In genomic region chr1:228648647-228649383, GRCh38 we compare ENCODE assay signal across 11 cellular contexts.
DNase-seq lines count a peak whose midpoint lies in the region; ATAC-seq, FAIRE-seq and TF ChIP-seq lines count a peak whose summit lies in the region.
"Had no signal": no experiment of that assay in that cellular context is flagged by ENCODE, and none has a peak within 500 bp of the region (broad histone marks: within the 10 kb centered on the region; RNA-seq: fewer than 3 reads in every experiment).

No MANE protein-coding gene starts in this region.

- H3K23ac ChIP-seq in H1 (ENCODE audit: insufficient read length) = no peak overlapping the region

- CTCF ChIA-PET in H1 (lab: Charles Lee; ENCODE audit: partially characterized antibody) = interaction anchor here (3.6 kb wide), 1 partner anchor 15 kb away, joined by 18 read pairs; no protein-coding TSS in a partner anchor

- FAIRE-seq in H1 (lab: Jason Lieb, UNC) = no peak
- FAIRE-seq: kidney had no signal

- peaks cover 24% of the 10 kb centered on the region for H3K4me1 Mint-ChIP-seq in T-helper 2 cell treated with Interferon-gamma antibody and Interleukin-4, amounts not matched to agents 5 μg/mL and 100 μg/mL, for 36 hours (ENCODE audit: low read depth)

- H2BK12ac ChIP-seq in H1 (ENCODE audit: low read depth, low read length) = no peak overlapping the region

- no peak overlapping the region for H2BK120ac ChIP-seq in H1 (replicated peaks; ENCODE audit: low read depth, low read length)

- no peaks in the 10 kb centered on the region for H3K9me3 ChIP-seq in NT2/D1 (ENCODE audit: insufficient read depth, low read length)
- H3K9me3 ChIP-seq in H1 (ENCODE audit: insufficient read depth in 2 of 2, low read depth in 1 of 2, low read length in 1 of 2) = no peaks in the 10 kb centered on the region
- no peaks in the 10 kb centered on the region for H3K9me3 ChIP-seq in parathyroid adenoma (ENCODE audit: control insufficient read depth, low read length)

- H3K4me1 ChIP-seq in NT2/D1 (ENCODE audit: insufficient read depth, insufficient read length) (no peaks in the 10 kb centered on the region), H1 (replicated peaks in 1 of 4; ENCODE audit: control insufficient read depth in 3 of 4, insufficient read depth in 4 of 4, low read length in 3 of 4) (peaks cover 0 to 7% (median 2%) of the 10 kb centered on the region in 4 experiments; a peak in 3 of 7 replicates), parathyroid adenoma (no peaks in the 10 kb centered on the region)

- H3K36me3 Mint-ChIP-seq in T-helper 2 cell treated with Interferon-gamma antibody and Interleukin-4, amounts not matched to agents 5 μg/mL and 100 μg/mL, for 36 hours (ENCODE audit: low read depth) = peaks cover 5% of the 10 kb centered on the region

- H3K23me2 ChIP-seq in H1 (ENCODE audit: low read depth, low read length) = peaks cover 21% of the 10 kb centered on the region

- H2BK15ac ChIP-seq in H1 (ENCODE audit: low read length) = no peak overlapping the region

- no peak for TF ChIP-seq EP300 in H1 (IDR thresholded peaks at IDR 0.05; ENCODE audit: borderline replicate concordance in 1 of 2, low read depth in 2 of 2, low read length in 2 of 2)

- no peak overlapping the region for H4K5ac ChIP-seq in H1 (ENCODE audit: insufficient read length, low read depth, low read length)

- no peaks in the 10 kb centered on the region for H4K20me1 ChIP-seq in H1 (replicated peaks in 1 of 2; ENCODE audit: control insufficient read depth in 1 of 2, insufficient read depth in 2 of 2, low read length in 2 of 2)

- H3K14ac ChIP-seq in H1 (ENCODE audit: insufficient read length) = no peak overlapping the region

- no peak overlapping the region for H2BK20ac ChIP-seq in H1 (ENCODE audit: low read length)

- peaks cover 58% of the 10 kb centered on the region for H3K27me3 Mint-ChIP-seq in T-helper 2 cell treated with Interferon-gamma antibody and Interleukin-4, amounts not matched to agents 5 μg/mL and 100 μg/mL, for 36 hours (ENCODE audit: low read depth)

- TF ChIP-seq RAD21 in H1 (IDR thresholded peaks at IDR 0.05 in 1 of 2, conservative IDR thresholded peaks at IDR 0.05 in 1 of 2; ENCODE audit: low read depth in 2 of 2, low read length in 2 of 2) = no peak

- H3K79me1 ChIP-seq in H1 (ENCODE audit: low read depth, low read length) = no peaks in the 10 kb centered on the region

- ATAC-seq in GM21423 (IDR thresholded peaks at IDR 0.05; ENCODE audit: unreplicated experiment) (no peak), HG03571 (IDR thresholded peaks at IDR 0.05; ENCODE audit: unreplicated experiment) (no peak)

- H2AFZ ChIP-seq in H1 (ENCODE audit: low read length) (no peak overlapping the region), parathyroid adenoma (no peak overlapping the region)

- H3K4me3 ChIP-seq in NT2/D1 (ENCODE audit: insufficient read length, low read depth) (peak overlapping the region; percentile 79), H1 (ENCODE audit: extremely low read depth in 1 of 4, insufficient read depth in 2 of 4, low read depth in 3 of 4, low read length in 4 of 4) (peak overlapping the region in 3 of 4 experiments; percentile 51 to 66 (median 64); a peak in 4 of 8 replicates), parathyroid adenoma (ENCODE audit: low read depth, low read length) (peak overlapping the region; percentile 55)

- no peak for TF ChIP-seq CTCF in H1 (IDR thresholded peaks at IDR 0.05; ENCODE audit: control extremely low read depth in 1 of 3, insufficient read depth in 1 of 3, low read depth in 1 of 3, low read length in 3 of 3)
- TF ChIP-seq CTCF in parathyroid adenoma (IDR thresholded peaks at IDR 0.05) = no peak

- TF ChIP-seq POLR2A in H1 (IDR thresholded peaks at IDR 0.05; ENCODE audit: control extremely low read depth in 1 of 2, low read depth in 2 of 2, low read length in 2 of 2) = no peak

- H3K4me3 Mint-ChIP-seq in T-helper 2 cell treated with Interferon-gamma antibody and Interleukin-4, amounts not matched to agents 5 μg/mL and 100 μg/mL, for 36 hours = peak overlapping the region; percentile 83

- no peak overlapping the region for H2BK5ac ChIP-seq in H1 (ENCODE audit: low read depth, low read length)

- peak overlapping the region; percentile 94 for H3K9ac ChIP-seq in NT2/D1 (ENCODE audit: insufficient read length, low read depth)
- H3K9ac ChIP-seq in H1 (replicated peaks in 1 of 4; ENCODE audit: extremely low read depth in 1 of 4, low read depth in 3 of 4, low read length in 3 of 4) = no peak overlapping the region
- no peak overlapping the region for H3K9ac ChIP-seq in parathyroid adenoma

- no peak overlapping the region for H3K18ac ChIP-seq in H1 (ENCODE audit: extremely low read depth, low read length)

- no peak overlapping the region for H3K27ac Mint-ChIP-seq in T-helper 2 cell treated with Interferon-gamma antibody and Interleukin-4, amounts not matched to agents 5 μg/mL and 100 μg/mL, for 36 hours

- H3K56ac ChIP-seq in H1 (replicated peaks; ENCODE audit: insufficient read length, low read depth, low read length) = no peak overlapping the region

- POLR2A ChIA-PET in H1 (lab: Charles Lee; ENCODE audit: partially characterized antibody) = no interaction called here

- no peak for DNase-seq in T-helper 2 cell treated with Interferon-gamma antibody and Interleukin-4, amounts not matched to agents 5 μg/mL and 100 μg/mL, for 36 hours (ENCODE audit: low spot score)
- DNase-seq in T-helper 2 cell = no peak
- DNase-seq in NT2/D1 (ENCODE audit: low read depth, low spot score) = no peak
- DNase-seq in H1 (ENCODE audit: low read depth in 1 of 2, low spot score in 2 of 2) = no peak
- no peak for DNase-seq in iPS-NIHi7 (ENCODE audit: extremely low spot score)
- DNase-seq: effector CD8-positive, alpha-beta T cell; SIG-M5 had no signal

- no peak overlapping the region for H3K4ac ChIP-seq in H1 (replicated peaks; ENCODE audit: insufficient read length, low read depth, low read length)

- peak overlapping the region; percentile 88 to 96; a peak in 3 of 4 replicates for H3K4me2 ChIP-seq in H1 (ENCODE audit: insufficient read depth in 1 of 2, low read depth in 2 of 2, low read length in 2 of 2)
- H3K4me2 ChIP-seq in parathyroid adenoma (ENCODE audit: low read length) = no peak overlapping the region

- H3K9me3 Mint-ChIP-seq in T-helper 2 cell treated with Interferon-gamma antibody and Interleukin-4, amounts not matched to agents 5 μg/mL and 100 μg/mL, for 36 hours = no peaks in the 10 kb centered on the region

- whole genome bisulfite sequencing in H1 (ENCODE audit: extremely low coverage in 1 of 2, insufficient coverage in 1 of 2, insufficient read length in 1 of 2, insufficient replicate concordance in 2 of 2, low coverage in 1 of 2, low lambda C conversion rate in 2 of 2, missing lambda C conversion rate in 1 of 2), 2 experiments = 65% methylated on average over 16 of the region's 16 CpGs; no CpG with 5 or more reads in 1 of the 2 experiments

- H3K36me3 ChIP-seq in NT2/D1 (ENCODE audit: insufficient read depth, insufficient read length, low read length) = peaks cover 17% of the 10 kb centered on the region
- no peaks in the 10 kb centered on the region for H3K36me3 ChIP-seq in H1 (ENCODE audit: control insufficient read depth in 2 of 4, insufficient read depth in 4 of 4, low read length in 3 of 4)
- H3K36me3 ChIP-seq in parathyroid adenoma (ENCODE audit: control insufficient read depth, insufficient read depth, low read length) = no peaks in the 10 kb centered on the region

- H3K79me2 ChIP-seq in H1 (ENCODE audit: control insufficient read depth in 1 of 2, insufficient read depth in 2 of 2, low read length in 2 of 2) = no peaks in the 10 kb centered on the region
- H3K79me2 ChIP-seq in parathyroid adenoma = no peaks in the 10 kb centered on the region

- H3K27me3 ChIP-seq in NT2/D1 (ENCODE audit: insufficient read depth, insufficient read length) (no peaks in the 10 kb centered on the region), H1 (replicated peaks in 1 of 4; ENCODE audit: control insufficient read depth in 3 of 4, extremely low read depth in 1 of 4, insufficient read depth in 3 of 4, low read length in 3 of 4) (peaks cover 26 to 53% (median 45%) of the 10 kb centered on the region in 4 experiments), parathyroid adenoma (ENCODE audit: control insufficient read depth, insufficient read depth, low read length) (peaks cover 2% of the 10 kb centered on the region)

- H2AK5ac ChIP-seq in H1 (ENCODE audit: low read depth, low read length) = no peak overlapping the region

- no peak overlapping the region for H4K8ac ChIP-seq in H1 (ENCODE audit: extremely low read depth, insufficient read depth, low read length)

- H4K91ac ChIP-seq in H1 (replicated peaks; ENCODE audit: insufficient read length, low read length) = no peak overlapping the region

- no peak overlapping the region for H3K27ac ChIP-seq in H1 (ENCODE audit: low read depth, low read length)
- H3K27ac ChIP-seq in parathyroid adenoma = no peak overlapping the region

TF ChIP-seq in H1, 55 proteins besides CTCF, POLR2A, EP300 and RAD21:
- TF ChIP-seq SUZ12 (IDR thresholded peaks at IDR 0.05; ENCODE audit: low read length) (no peak; the same call in 1 of the 2 replicates), CBX8 (IDR thresholded peaks at IDR 0.05; ENCODE audit: borderline replicate concordance, low read depth, low read length) (peak; percentile 51), SP1 (IDR thresholded peaks at IDR 0.05; ENCODE audit: low read depth, low read length) (0 out of 2 replicates have a peak, but pooled peaks have one; percentile 0), NRF1 (IDR thresholded peaks at IDR 0.05; ENCODE audit: low read depth, low read length) (no peak)
